Comparison of ENCODE assay signal across 27 cellular contexts in genomic region chr4:122815248-122815647, GRCh38.
"Had no signal": no experiment of that assay in that cellular context is flagged by ENCODE, and none has a peak within 500 bp of the region (broad histone marks: within the 10 kb centered on the region; RNA-seq: fewer than 3 reads in every experiment).

No MANE protein-coding gene starts in this region.

- H3K9me3 ChIP-seq: adrenal gland, body of pancreas, breast epithelium, SJSA1, SK-N-SH had no signal

- H3K4me3 ChIP-seq: adrenal gland, body of pancreas, breast epithelium, coronary artery, SJSA1 had no signal

- H3K9me3 Mint-ChIP-seq: activated CD4-positive, alpha-beta T cell treated with anti-CD3 and anti-CD28 coated beads, Interleukin-2, amount 10 ng/mL, durations not matched to agents 24 days and 14 days; activated naive CD4-positive, alpha-beta T cell treated with anti-CD3 and anti-CD28 coated beads, Interleukin-2, amount 50 U/mL, for 24 hours; activated T-cell treated with anti-CD3 and anti-CD28 coated beads, Interleukin-2, amount 50 U/mL, for 24 hours; activated T-helper 2 cell treated with anti-CD3 and anti-CD28 coated beads, Interferon-gamma antibody, Interleukin-2, Interleukin-4, amounts not matched to agents 10 μg/mL and 5 μg/mL and 100 μg/mL, durations not matched to agents 14 hours and 24 hours and 36 hours; T-helper 1 cell treated with Interleukin-12 subunit alpha and Interleukin-12 subunit beta and Interleukin-4 antibody, amounts not matched to agents 30 μg/mL and 1 μg/mL, for 36 hours; T-helper 2 cell treated with Interferon-gamma antibody and Interleukin-4, amounts not matched to agents 5 μg/mL and 100 μg/mL, for 36 hours had no signal

- H3K36me3 ChIP-seq: adrenal gland, breast epithelium, SJSA1 had no signal

- H3K36me3 Mint-ChIP-seq: activated naive CD4-positive, alpha-beta T cell treated with anti-CD3 and anti-CD28 coated beads, Interleukin-2, amount 50 U/mL, for 24 hours had no signal

- H3K27me3 ChIP-seq: adrenal gland, body of pancreas, breast epithelium, SJSA1 had no signal

- DNase-seq: activated CD4-positive, alpha-beta T cell treated with anti-CD3 and anti-CD28 coated beads, Interleukin-2, amount 10 ng/mL, durations not matched to agents 24 days and 14 days; activated CD4-positive, alpha-beta T cell treated with anti-CD3 and anti-CD28 coated beads, Interleukin-2, amount 50 U/mL, for 48 hours; activated CD8-positive, alpha-beta T cell treated with anti-CD3 and anti-CD28 coated beads, Interleukin-2, amount 10 ng/mL, durations not matched to agents 7 days and 5 days; activated gamma-delta T cell; activated naive CD4-positive, alpha-beta T cell treated with Interleukin-2 at 50 U/mL for 16 hours; activated T-cell treated with anti-CD3 and anti-CD28 coated beads, Interleukin-2, amount 50 U/mL, for 24 hours; adrenal gland; body of pancreas; NCI-H1105; NCI-H1436; NCI-H1694; NCI-H1930; NCI-H2081 treated with DMSO at 0.1 percent for 48 hours; NCI-H345; NCI-H524 treated with DMSO at 0.1 percent for 48 hours; NCI-H748 treated with DMSO at 0.1 percent for 48 hours; NK-92 treated with Interleukin-12 subunit alpha and Interleukin-12 subunit beta, amount 100 ng/mL, for 24 hours; SHP77 treated with DMSO at 0.1 percent for 48 hours; SK-N-SH had no signal

- H3K4me2 ChIP-seq: SK-N-SH had no signal

- H3K9ac ChIP-seq: SK-N-SH had no signal

- H3K4me1 ChIP-seq: adrenal gland, body of pancreas, breast epithelium had no signal

- H3K27ac ChIP-seq: adrenal gland, body of pancreas, breast epithelium, coronary artery, SJSA1 had no signal

- ATAC-seq: activated CD8-positive, alpha-beta T cell treated with anti-CD3 and anti-CD28 coated beads, Interleukin-2, amount 10 ng/mL, durations not matched to agents 7 days and 5 days; body of pancreas; Panc1 had no signal

- H3K27ac Mint-ChIP-seq: activated CD4-positive, alpha-beta T cell treated with anti-CD3 and anti-CD28 coated beads, Interleukin-2, amount 10 ng/mL, durations not matched to agents 24 days and 14 days; activated CD8-positive, alpha-beta T cell treated with anti-CD3 and anti-CD28 coated beads, Interleukin-2, amount 10 ng/mL, durations not matched to agents 7 days and 5 days; activated naive CD4-positive, alpha-beta T cell treated with anti-CD3 and anti-CD28 coated beads, Interleukin-2, amount 50 U/mL, for 24 hours; activated T-cell treated with anti-CD3 and anti-CD28 coated beads, Interleukin-2, amount 50 U/mL, for 24 hours; activated T-helper 2 cell treated with anti-CD3 and anti-CD28 coated beads, Interferon-gamma antibody, Interleukin-2, Interleukin-4, amounts not matched to agents 10 μg/mL and 5 μg/mL and 100 μg/mL, durations not matched to agents 14 hours and 24 hours and 36 hours; T-helper 1 cell treated with Interleukin-12 subunit alpha and Interleukin-12 subunit beta and Interleukin-4 antibody, amounts not matched to agents 30 μg/mL and 1 μg/mL, for 36 hours; T-helper 2 cell treated with Interferon-gamma antibody and Interleukin-4, amounts not matched to agents 5 μg/mL and 100 μg/mL, for 36 hours had no signal
